21 cellular contexts compared by ENCODE assay signal in the genomic region with DNA sequence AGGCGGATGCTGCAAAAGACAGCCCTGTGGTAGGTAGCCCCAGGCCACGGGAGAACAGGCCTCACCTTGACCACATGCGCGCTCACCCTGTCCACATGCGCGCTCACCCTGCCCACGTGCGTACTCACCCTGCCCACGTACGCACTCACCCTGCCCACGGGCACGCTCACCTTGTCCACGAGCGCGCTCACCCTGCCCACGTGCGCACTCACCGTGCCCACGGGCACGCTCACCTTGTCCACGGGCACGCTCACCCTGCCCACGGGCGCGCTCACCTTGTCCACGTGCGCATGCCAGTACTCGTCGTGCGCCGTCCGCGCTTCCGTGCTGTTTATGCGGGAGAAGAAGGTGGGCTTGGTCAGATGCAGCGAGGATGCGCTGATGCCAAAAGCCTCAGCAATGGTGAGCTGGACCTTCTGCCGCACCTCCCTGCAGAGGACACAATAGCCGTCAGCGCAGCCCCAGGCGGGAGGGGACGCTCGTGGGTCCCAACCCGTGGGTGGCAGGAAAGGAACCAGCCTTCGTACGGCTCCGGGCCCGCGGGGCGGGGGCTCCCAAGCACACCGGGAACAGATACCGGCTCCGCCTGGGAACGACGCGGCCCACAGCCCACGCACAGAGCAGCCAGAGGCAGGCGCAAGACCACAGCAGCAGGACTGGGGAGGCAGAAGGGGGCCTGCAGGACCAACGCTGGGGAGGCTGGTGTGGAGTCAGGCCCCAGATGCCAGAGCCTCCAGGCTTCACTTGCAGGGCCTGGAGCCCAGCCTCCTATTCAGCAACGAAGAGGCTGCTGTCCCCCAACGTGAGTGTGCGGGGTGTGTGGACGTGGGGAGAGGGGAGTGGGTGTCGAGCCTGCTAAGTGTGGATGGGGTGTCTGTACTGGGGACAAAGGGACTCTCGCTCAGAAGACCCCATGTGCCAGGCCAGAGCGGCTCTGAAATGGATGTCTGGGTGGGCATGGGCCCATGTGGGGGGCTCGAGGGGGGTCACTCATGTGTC. TPM values are rescaled to one million over a fixed set of nuclear protein-coding genes. Genes with fewer than 3 reads are reported as not detected.
"Had no signal": no experiment of that assay in that cellular context is flagged by ENCODE, and none has a peak within 500 bp of the region (broad histone marks: within the 10 kb centered on the region; RNA-seq: fewer than 3 reads in every experiment).

No MANE protein-coding gene starts in this region.

- H3K27ac ChIP-seq: esophagus muscularis mucosa, heart right ventricle, pancreas, VCaP had no signal

- H3K4me3 ChIP-seq: esophagus muscularis mucosa, heart right ventricle, mucosa of descending colon, pancreas had no signal

- H3K4me1 ChIP-seq: pancreas had no signal

- H3K9me3 ChIP-seq: esophagus muscularis mucosa, heart right ventricle, mucosa of descending colon, pancreas had no signal

- DNase-seq: activated CD4-positive, alpha-beta T cell treated with anti-CD3 and anti-CD28 coated beads, Interleukin-2, amount 50 U/mL, for 1 hour; activated CD4-positive, CD25-positive, alpha-beta regulatory T cell treated with anti-CD3 and anti-CD28 coated beads, Interleukin-2, amount 50 U/mL, for 72 hours; activated CD8-positive, alpha-beta memory T cell treated with anti-CD3 and anti-CD28 coated beads, Interleukin-2, amount 50 U/mL, for 4 hours; activated effector memory CD4-positive, alpha-beta T cell treated with anti-CD3 and anti-CD28 coated beads, Interleukin-2, amount 50 U/mL, for 16 hours; activated T-cell treated with anti-CD3 and anti-CD28 coated beads, Interleukin-2, amount 50 U/mL, for 48 hours; effector CD8-positive, alpha-beta T cell; heart right ventricle; mucosa of descending colon; naive B cell; stimulated activated CD4-positive, alpha-beta T cell treated with anti-CD3 and anti-CD28 coated beads, Interleukin-4, amount 100 ng/mL, for 24 hours; T-helper 2 cell had no signal

- FAIRE-seq: pancreas had no signal

- ATAC-seq: heart right ventricle; mucosa of descending colon; pancreas; sciatic nerve; stimulated activated effector memory CD8-positive, alpha-beta T cell treated with anti-CD3 and anti-CD28 coated beads, Interleukin-12 subunit alpha, Interleukin-12 subunit beta, amount 100 ng/mL, for 72 hours had no signal

- H3K27me3 ChIP-seq: esophagus muscularis mucosa, heart right ventricle, pancreas had no signal

RNA-seq across cellular contexts. Expression of gene UTS2R, which starts 32.4 kb away (rescaled TPM):
- total RNA-seq: cerebellum, esophagus muscularis mucosa, liver, mucosa of descending colon, pulmonary artery endothelial cell, sciatic nerve, ureter had no signal
- polyA plus RNA-seq: immature natural killer cell, liver, pancreas had no signal

RNA-seq across cellular contexts. Expression of gene TEX19, which starts 44.9 kb away (rescaled TPM):
- total RNA-seq: cerebellum, esophagus muscularis mucosa, heart right ventricle, mucosa of descending colon, pancreas, pulmonary artery endothelial cell, sciatic nerve, ureter had no signal
- polyA plus RNA-seq: heart right ventricle, immature natural killer cell, liver, pancreas had no signal
